In genomic region chr17:76208120-76208519, GRCh38 we compare ENCODE assay signal across 17 cellular contexts. TPM values are rescaled to one million over a fixed set of nuclear protein-coding genes. Genes with fewer than 3 reads are reported as not detected.
DNase-seq lines count a peak whose midpoint lies in the region; ATAC-seq and TF ChIP-seq lines count a peak whose summit lies in the region.
"Had no signal": no experiment of that assay in that cellular context is flagged by ENCODE, and none has a peak within 500 bp of the region (broad histone marks: within the 10 kb centered on the region; RNA-seq: fewer than 3 reads in every experiment).

No MANE protein-coding gene starts in this region.

- TF ChIP-seq CTCF in breast epithelium (IDR thresholded peaks at IDR 0.05) (no peak), tibial artery (IDR thresholded peaks at IDR 0.05) (no peak)

- intact Hi-C loops in activated T-helper 1 cell treated with anti-CD3 and anti-CD28 coated beads, Interleukin-12 subunit alpha, Interleukin-12 subunit beta, Interleukin-2, Interleukin-4 antibody, amounts not matched to agents 30 ng/mL and 10 ng/mL and 1 ng/mL, durations not matched to agents 14 hours and 24 hours and 36 hours (cut with micrococcal nuclease): no loop called here
- intact Hi-C loops in breast epithelium (cut with DNase I; ENCODE audit: low total_unique reads) (no loop called here), tibial artery (cut with DNase I; ENCODE audit: low total_unique reads) (no loop called here)

- no peaks in the 10 kb centered on the region for H3K9me3 ChIP-seq in KOPT-K1 (ENCODE audit: insufficient read depth, low read length, poor library complexity, severe bottlenecking)
- no peaks in the 10 kb centered on the region for H3K9me3 ChIP-seq in breast epithelium
- H3K9me3 ChIP-seq in tibial artery: no peaks in the 10 kb centered on the region
- H3K9me3 ChIP-seq: esophagus squamous epithelium, ovary had no signal

- peak overlapping the region in 1 of 2 donors; percentile 88 for H3K27ac Mint-ChIP-seq in stimulated activated naive CD8-positive, alpha-beta T cell treated with anti-CD3 and anti-CD28 coated beads, Interleukin-15, amount 100 ng/mL, for 72 hours
- peak overlapping the region; percentile 53 for H3K27ac Mint-ChIP-seq in activated T-helper 1 cell treated with anti-CD3 and anti-CD28 coated beads, Interleukin-12 subunit alpha, Interleukin-12 subunit beta, Interleukin-2, Interleukin-4 antibody, amounts not matched to agents 30 ng/mL and 10 ng/mL and 1 ng/mL, durations not matched to agents 14 hours and 24 hours and 36 hours
- H3K27ac Mint-ChIP-seq: activated B cell treated with CpG ODN at 0.5 μM for 24 hours; B cell; stimulated activated naive B cell treated with anti-CD40 and anti-IgM and Interleukin-4, amounts not matched to agents 10 μg/mL and 1 μg/mL and 100 μg/mL, for 72 hours had no signal

- DNase-seq in stimulated activated naive CD8-positive, alpha-beta T cell treated with anti-CD3 and anti-CD28 coated beads, Interleukin-15, amount 100 ng/mL, for 72 hours: no peak
- DNase-seq in stimulated activated naive CD8-positive, alpha-beta T cell treated with anti-CD3 and anti-CD28 coated beads, Interleukin-15, Interleukin-2, amounts not matched to agents 100 U/mL and 50 U/mL, for 24 hours: no peak
- DNase-seq in activated T-helper 1 cell treated with anti-CD3 and anti-CD28 coated beads, Interleukin-12 subunit alpha, Interleukin-12 subunit beta, Interleukin-2, Interleukin-4 antibody, amounts not matched to agents 30 ng/mL and 10 ng/mL and 1 ng/mL, durations not matched to agents 14 hours and 24 hours and 36 hours (ENCODE audit: low spot score): no peak
- DNase-seq in breast epithelium (ENCODE audit: low spot score in 2 of 2): no peak
- DNase-seq in tibial artery: no peak
- DNase-seq in LoVo (ENCODE audit: low spot score): no peak
- DNase-seq: activated B cell treated with CpG ODN at 0.5 μM for 24 hours; activated T-cell treated with anti-CD3 and anti-CD28 coated beads, Interleukin-2, amount 50 U/mL, for 4 hours; esophagus squamous epithelium; hippocampal formation; NCI-H1694; NCI-H69; ovary; stimulated activated naive B cell treated with anti-CD40 and anti-IgM and Interleukin-4, amounts not matched to agents 10 μg/mL and 1 μg/mL and 100 μg/mL, for 72 hours had no signal

- H3K4me3 Mint-ChIP-seq in stimulated activated naive CD8-positive, alpha-beta T cell treated with anti-CD3 and anti-CD28 coated beads, Interleukin-15, amount 100 ng/mL, for 72 hours: no peak overlapping the region
- H3K4me3 Mint-ChIP-seq in activated T-helper 1 cell treated with anti-CD3 and anti-CD28 coated beads, Interleukin-12 subunit alpha, Interleukin-12 subunit beta, Interleukin-2, Interleukin-4 antibody, amounts not matched to agents 30 ng/mL and 10 ng/mL and 1 ng/mL, durations not matched to agents 14 hours and 24 hours and 36 hours: no peak overlapping the region
- H3K4me3 Mint-ChIP-seq: activated B cell treated with CpG ODN at 0.5 μM for 24 hours; activated T-cell treated with anti-CD3 and anti-CD28 coated beads, Interleukin-2, amount 50 U/mL, for 4 hours; B cell; stimulated activated naive B cell treated with anti-CD40 and anti-IgM and Interleukin-4, amounts not matched to agents 10 μg/mL and 1 μg/mL and 100 μg/mL, for 72 hours had no signal

- H3K4me1 ChIP-seq in breast epithelium: no peaks in the 10 kb centered on the region
- H3K4me1 ChIP-seq in tibial artery: no peaks in the 10 kb centered on the region
- H3K4me1 ChIP-seq: esophagus squamous epithelium had no signal

- no peak for TF ChIP-seq POLR2A in breast epithelium (IDR thresholded peaks at IDR 0.05)

- peak; percentile 74 for ATAC-seq in stimulated activated naive CD8-positive, alpha-beta T cell treated with anti-CD3 and anti-CD28 coated beads, Interleukin-15, amount 100 ng/mL, for 72 hours
- no peak for ATAC-seq in stimulated activated naive CD8-positive, alpha-beta T cell treated with anti-CD3 and anti-CD28 coated beads, Interleukin-15, Interleukin-2, amounts not matched to agents 100 U/mL and 50 U/mL, for 24 hours
- ATAC-seq: activated T-cell treated with anti-CD3 and anti-CD28 coated beads, Interleukin-2, amount 50 U/mL, for 4 hours; stimulated activated naive B cell treated with anti-CD40 and anti-IgM and Interleukin-4, amounts not matched to agents 10 μg/mL and 1 μg/mL and 100 μg/mL, for 72 hours had no signal

- no peaks in the 10 kb centered on the region for H3K9me3 Mint-ChIP-seq in stimulated activated naive CD8-positive, alpha-beta T cell treated with anti-CD3 and anti-CD28 coated beads, Interleukin-15, amount 100 ng/mL, for 72 hours
- no peaks in the 10 kb centered on the region for H3K9me3 Mint-ChIP-seq in activated T-helper 1 cell treated with anti-CD3 and anti-CD28 coated beads, Interleukin-12 subunit alpha, Interleukin-12 subunit beta, Interleukin-2, Interleukin-4 antibody, amounts not matched to agents 30 ng/mL and 10 ng/mL and 1 ng/mL, durations not matched to agents 14 hours and 24 hours and 36 hours
- H3K9me3 Mint-ChIP-seq: activated B cell treated with CpG ODN at 0.5 μM for 24 hours; activated T-cell treated with anti-CD3 and anti-CD28 coated beads, Interleukin-2, amount 50 U/mL, for 4 hours; stimulated activated naive B cell treated with anti-CD40 and anti-IgM and Interleukin-4, amounts not matched to agents 10 μg/mL and 1 μg/mL and 100 μg/mL, for 72 hours had no signal

- H3K36me3 ChIP-seq in KOPT-K1 (ENCODE audit: insufficient read depth, low read length): 0 out of 2 replicates have a peak, but pooled peaks cover 7% of the 10 kb centered on the region
- no peaks in the 10 kb centered on the region for H3K36me3 ChIP-seq in breast epithelium
- H3K36me3 ChIP-seq in tibial artery: no peaks in the 10 kb centered on the region
- H3K36me3 ChIP-seq: esophagus squamous epithelium, ovary had no signal

- H3K27ac ChIP-seq in KOPT-K1 (ENCODE audit: low read depth, low read length, poor library complexity, severe bottlenecking) (peak overlapping the region; percentile 56), breast epithelium (no peak overlapping the region), tibial artery (no peak overlapping the region)
- H3K27ac ChIP-seq: esophagus squamous epithelium, ovary had no signal

- no peaks in the 10 kb centered on the region for H3K27me3 Mint-ChIP-seq in stimulated activated naive CD8-positive, alpha-beta T cell treated with anti-CD3 and anti-CD28 coated beads, Interleukin-15, amount 100 ng/mL, for 72 hours
- no peaks in the 10 kb centered on the region for H3K27me3 Mint-ChIP-seq in activated T-helper 1 cell treated with anti-CD3 and anti-CD28 coated beads, Interleukin-12 subunit alpha, Interleukin-12 subunit beta, Interleukin-2, Interleukin-4 antibody, amounts not matched to agents 30 ng/mL and 10 ng/mL and 1 ng/mL, durations not matched to agents 14 hours and 24 hours and 36 hours (ENCODE audit: insufficient read depth)

- peaks cover 63% of the 10 kb centered on the region for H3K4me1 Mint-ChIP-seq in stimulated activated naive CD8-positive, alpha-beta T cell treated with anti-CD3 and anti-CD28 coated beads, Interleukin-15, amount 100 ng/mL, for 72 hours
- peaks cover 69% of the 10 kb centered on the region for H3K4me1 Mint-ChIP-seq in activated T-helper 1 cell treated with anti-CD3 and anti-CD28 coated beads, Interleukin-12 subunit alpha, Interleukin-12 subunit beta, Interleukin-2, Interleukin-4 antibody, amounts not matched to agents 30 ng/mL and 10 ng/mL and 1 ng/mL, durations not matched to agents 14 hours and 24 hours and 36 hours (ENCODE audit: low read depth)

- H3K27me3 ChIP-seq in breast epithelium (no peaks in the 10 kb centered on the region), tibial artery (peaks cover 0 to 27% of the 10 kb centered on the region in 2 donors)
- H3K27me3 ChIP-seq: ovary had no signal

- peaks cover 48% of the 10 kb centered on the region for H3K36me3 Mint-ChIP-seq in activated T-helper 1 cell treated with anti-CD3 and anti-CD28 coated beads, Interleukin-12 subunit alpha, Interleukin-12 subunit beta, Interleukin-2, Interleukin-4 antibody, amounts not matched to agents 30 ng/mL and 10 ng/mL and 1 ng/mL, durations not matched to agents 14 hours and 24 hours and 36 hours (ENCODE audit: low read depth)
- H3K36me3 Mint-ChIP-seq: stimulated activated naive B cell treated with anti-CD40 and anti-IgM and Interleukin-4, amounts not matched to agents 10 μg/mL and 1 μg/mL and 100 μg/mL, for 72 hours had no signal

- H3K4me3 ChIP-seq in breast epithelium (no peak overlapping the region), tibial artery (no peak overlapping the region)
- H3K4me3 ChIP-seq: esophagus squamous epithelium, ovary, skin epidermis had no signal

RNA-seq across cellular contexts. Expression of gene RNF157, which starts 32.2 kb away (rescaled TPM):
- total RNA-seq in activated T-helper 1 cell treated with anti-CD3 and anti-CD28 coated beads, Interleukin-12 subunit alpha, Interleukin-12 subunit beta, Interleukin-2, Interleukin-4 antibody, amounts not matched to agents 30 ng/mL and 10 ng/mL and 1 ng/mL, durations not matched to agents 14 hours and 24 hours and 36 hours: 50.4 and 51.7 TPM in 2 replicates
- 1 to 10 TPM; 3.1 to 7.8 (median 4.3) TPM for total RNA-seq in breast epithelium

RNA-seq across cellular contexts. Expression of gene UBALD2, which starts 57.0 kb away (rescaled TPM):
- total RNA-seq in activated T-helper 1 cell treated with anti-CD3 and anti-CD28 coated beads, Interleukin-12 subunit alpha, Interleukin-12 subunit beta, Interleukin-2, Interleukin-4 antibody, amounts not matched to agents 30 ng/mL and 10 ng/mL and 1 ng/mL, durations not matched to agents 14 hours and 24 hours and 36 hours: 206 and 217 TPM in 2 replicates
- total RNA-seq in breast epithelium: 10 to 100 TPM; 11.1 to 15.1 (median 13.0) TPM

Comparison
In these comparisons a context has a peak if more than half of its experiments do, and no peak if none do; other contexts are left out.
1. RNA of gene UBALD2, which starts 57.0 kb away (total RNA-seq): 206 to 217 TPM in activated T-helper 1 cell treated with anti-CD3 and anti-CD28 coated beads, Interleukin-12 subunit alpha, Interleukin-12 subunit beta, Interleukin-2, Interleukin-4 antibody, amounts not matched to agents 30 ng/mL and 10 ng/mL and 1 ng/mL, durations not matched to agents 14 hours and 24 hours and 36 hours; 11.1 to 15.1 TPM in breast epithelium; every median in the first group is over 10 times any median in the second.